In the genomic region with DNA sequence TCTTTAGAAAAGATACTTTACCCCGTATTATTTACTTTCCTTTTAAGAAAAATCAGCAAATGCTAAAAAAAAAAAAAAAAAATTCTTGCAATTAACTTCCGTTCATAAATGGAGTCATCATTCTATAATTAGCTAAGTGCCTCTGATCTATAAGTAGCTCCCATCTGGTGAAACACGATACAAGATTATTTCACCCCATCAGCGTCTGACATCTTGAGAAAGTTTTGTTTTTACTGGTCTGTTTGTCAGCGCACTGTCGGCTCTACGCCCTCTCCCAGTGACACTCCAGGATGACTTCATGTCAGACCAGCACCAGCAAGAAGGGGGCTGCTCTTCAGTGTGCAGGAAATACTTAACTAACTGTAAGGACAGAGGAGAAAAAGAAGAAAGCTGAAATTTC, we compare ENCODE assay signal across 8 cellular contexts.
DNase-seq lines count a peak whose midpoint lies in the region; ATAC-seq and TF ChIP-seq lines count a peak whose summit lies in the region.

No MANE protein-coding gene starts in this region.

- H3K9me3 Mint-ChIP-seq in effector memory CD8-positive, alpha-beta T cell: no peaks in the 10 kb centered on the region

- ATAC-seq in effector memory CD8-positive, alpha-beta T cell (replicated peaks): peak; percentile 25
- ATAC-seq in HG02610 (IDR thresholded peaks at IDR 0.05; ENCODE audit: unreplicated experiment): no peak
- no peak for ATAC-seq in GM18505 (IDR thresholded peaks at IDR 0.05; ENCODE audit: unreplicated experiment)

- H3K36me3 Mint-ChIP-seq in effector memory CD8-positive, alpha-beta T cell (ENCODE audit: insufficient read depth): peaks cover 6% of the 10 kb centered on the region

- peak overlapping the region; percentile 85 to 96 for H3K27ac Mint-ChIP-seq in effector memory CD8-positive, alpha-beta T cell

- in situ Hi-C loops in GM13977 (cut with MboI; ENCODE audit: low pct_unique_long_range_greater_than_20kb, low sequenced_read_pairs, unreplicated experiment): no loop called here

- no peaks in the 10 kb centered on the region for H3K27me3 Mint-ChIP-seq in effector memory CD8-positive, alpha-beta T cell

- peaks cover 39 to 63% of the 10 kb centered on the region in 2 donors for H3K4me1 Mint-ChIP-seq in effector memory CD8-positive, alpha-beta T cell (ENCODE audit: low read depth in 2 of 2)

- DNase-seq in GM13977 (ENCODE audit: low spot score): peak; percentile 48
- peak; percentile 84 for DNase-seq in OCI-M1 (lab: John Stamatoyannopoulos, UW)
- peak in 1 of 3 experiments; percentile 35 for DNase-seq in effector memory CD8-positive, alpha-beta T cell
- DNase-seq in stimulated activated CD4-positive, alpha-beta T cell treated with anti-CD3 and anti-CD28 coated beads, Interleukin-12 subunit alpha, Interleukin-12 subunit beta, amount 100 ng/mL, for 4 hours: peak; percentile 25
- no peak for DNase-seq in SW480 (ENCODE audit: low spot score)
- DNase-seq in iPS-NIHi7 (ENCODE audit: extremely low spot score): no peak

- no peak for TF ChIP-seq POLR2A in GM18505 (IDR thresholded peaks at IDR 0.05; ENCODE audit: borderline replicate concordance, extremely low read depth, insufficient read depth, insufficient read length)

- TF ChIP-seq CTCF in GM13977 (IDR thresholded peaks at IDR 0.05; ENCODE audit: extremely low read depth, insufficient read depth, missing control alignments): no peak

- H3K4me3 Mint-ChIP-seq in effector memory CD8-positive, alpha-beta T cell: peak overlapping the region; percentile 77 to 80

Comparison
In these comparisons a context has a peak if more than half of its experiments do, and no peak if none do; other contexts are left out.
1. DNase-seq: peak in GM13977 (single experiment), OCI-M1 (single experiment) and stimulated activated CD4-positive, alpha-beta T cell treated with anti-CD3 and anti-CD28 coated beads, Interleukin-12 subunit alpha, Interleukin-12 subunit beta, amount 100 ng/mL, for 4 hours (single experiment); none in SW480 (single experiment) and iPS-NIHi7 (single experiment).